In genomic region chr1:93056214-93056613, GRCh38 we compare ENCODE assay signal across 1 cellular context.
A peak's percentile ranks its signal among the peaks of the same experiment; 100 is the strongest.
TF ChIP-seq lines count a peak whose summit lies in the region.

No MANE protein-coding gene starts in this region.

TF ChIP-seq in PFSK-1, 5 proteins besides CTCF, POLR2A, EP300 and RAD21 (continued from another document):
- TF ChIP-seq, protein P1, sequence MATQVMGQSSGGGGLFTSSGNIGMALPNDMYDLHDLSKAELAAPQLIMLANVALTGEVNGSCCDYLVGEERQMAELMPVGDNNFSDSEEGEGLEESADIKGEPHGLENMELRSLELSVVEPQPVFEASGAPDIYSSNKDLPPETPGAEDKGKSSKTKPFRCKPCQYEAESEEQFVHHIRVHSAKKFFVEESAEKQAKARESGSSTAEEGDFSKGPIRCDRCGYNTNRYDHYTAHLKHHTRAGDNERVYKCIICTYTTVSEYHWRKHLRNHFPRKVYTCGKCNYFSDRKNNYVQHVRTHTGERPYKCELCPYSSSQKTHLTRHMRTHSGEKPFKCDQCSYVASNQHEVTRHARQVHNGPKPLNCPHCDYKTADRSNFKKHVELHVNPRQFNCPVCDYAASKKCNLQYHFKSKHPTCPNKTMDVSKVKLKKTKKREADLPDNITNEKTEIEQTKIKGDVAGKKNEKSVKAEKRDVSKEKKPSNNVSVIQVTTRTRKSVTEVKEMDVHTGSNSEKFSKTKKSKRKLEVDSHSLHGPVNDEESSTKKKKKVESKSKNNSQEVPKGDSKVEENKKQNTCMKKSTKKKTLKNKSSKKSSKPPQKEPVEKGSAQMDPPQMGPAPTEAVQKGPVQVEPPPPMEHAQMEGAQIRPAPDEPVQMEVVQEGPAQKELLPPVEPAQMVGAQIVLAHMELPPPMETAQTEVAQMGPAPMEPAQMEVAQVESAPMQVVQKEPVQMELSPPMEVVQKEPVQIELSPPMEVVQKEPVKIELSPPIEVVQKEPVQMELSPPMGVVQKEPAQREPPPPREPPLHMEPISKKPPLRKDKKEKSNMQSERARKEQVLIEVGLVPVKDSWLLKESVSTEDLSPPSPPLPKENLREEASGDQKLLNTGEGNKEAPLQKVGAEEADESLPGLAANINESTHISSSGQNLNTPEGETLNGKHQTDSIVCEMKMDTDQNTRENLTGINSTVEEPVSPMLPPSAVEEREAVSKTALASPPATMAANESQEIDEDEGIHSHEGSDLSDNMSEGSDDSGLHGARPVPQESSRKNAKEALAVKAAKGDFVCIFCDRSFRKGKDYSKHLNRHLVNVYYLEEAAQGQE (IDR thresholded peaks at IDR 0.05; ENCODE audit: insufficient read depth in 1 of 2, low read depth in 2 of 2, low read length in 2 of 2) = peak; percentile 82 to 100
TF ChIP-seq in PFSK-1: peak in this region for 1.
